Comparison of ENCODE assay signal across 28 cellular contexts in the genomic region with DNA sequence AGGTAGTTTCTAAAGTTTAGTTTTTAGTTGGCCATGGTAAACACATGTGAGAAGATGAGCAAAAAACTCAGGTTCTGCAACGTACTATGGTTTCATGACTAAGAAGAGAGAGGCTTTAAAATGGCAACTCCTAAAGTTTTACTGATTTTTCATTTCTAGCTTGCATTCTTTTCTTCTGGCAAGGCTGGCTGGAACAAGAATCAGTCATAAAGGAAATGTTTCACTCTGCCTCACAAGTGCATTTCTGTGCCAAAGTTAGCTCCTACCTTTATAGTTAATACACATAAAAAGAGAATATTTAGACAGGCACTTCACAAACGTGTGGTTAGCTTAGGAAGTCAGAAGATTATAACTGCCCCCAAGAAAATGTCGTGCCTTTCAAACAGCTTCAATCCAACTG.
A peak's percentile ranks its signal among the peaks of the same experiment; 100 is the strongest.
DNase-seq lines count a peak whose midpoint lies in the region; ATAC-seq and TF ChIP-seq lines count a peak whose summit lies in the region.
"Had no signal": no experiment of that assay in that cellular context is flagged by ENCODE, and none has a peak within 500 bp of the region (broad histone marks: within the 10 kb centered on the region; RNA-seq: fewer than 3 reads in every experiment).

No MANE protein-coding gene starts in this region.

- H3K9me3 ChIP-seq in SK-N-SH = no peaks in the 10 kb centered on the region
- H3K9me3 ChIP-seq in thoracic aorta = no peaks in the 10 kb centered on the region
- H3K9me3 ChIP-seq in T-helper 17 cell (ENCODE audit: control insufficient read depth, low read length, poor library complexity, severe bottlenecking) = no peaks in the 10 kb centered on the region
- H3K9me3 ChIP-seq: left ventricle myocardium inferior, Peyer's patch had no signal

- peaks cover 7% of the 10 kb centered on the region for H3F3A ChIP-seq in SK-N-SH (replicated peaks; ENCODE audit: insufficient read depth)

- H3K9ac ChIP-seq in SK-N-SH = no peak overlapping the region
- H3K9ac ChIP-seq: neural progenitor cell had no signal

- 0 out of 2 replicates have a peak overlapping the region, but pooled peaks have one; percentile 31 for H3K4me2 ChIP-seq in SK-N-SH
- H3K4me2 ChIP-seq: neural progenitor cell had no signal

- no peak overlapping the region for H3K4me3 Mint-ChIP-seq in T-helper 17 cell
- H3K4me3 Mint-ChIP-seq: activated naive CD8-positive, alpha-beta T cell treated with anti-CD3 and anti-CD28 coated beads, Interleukin-2, amount 10 ng/mL, durations not matched to agents 7 days and 5 days; activated T-cell treated with anti-CD3 and anti-CD28 coated beads, Interleukin-2, amount 50 U/mL, for 4 hours; CD4-positive, alpha-beta memory T cell; neural progenitor cell; WTC11 had no signal

- H3K9me2 ChIP-seq in SK-N-SH = no peaks in the 10 kb centered on the region

- no peak for DNase-seq in SK-N-SH
- peak; percentile 39 for DNase-seq in astrocyte of the hippocampus (ENCODE audit: low read depth, low spot score)
- DNase-seq in fibroblast of pulmonary artery (ENCODE audit: low read depth) = peak; percentile 37
- no peak for DNase-seq in thoracic aorta (ENCODE audit: low spot score)
- no peak for DNase-seq in T-helper 17 cell
- no peak for DNase-seq in GM13976 (ENCODE audit: low spot score)
- DNase-seq: activated CD4-positive, alpha-beta T cell treated with anti-CD3 and anti-CD28 coated beads, Interleukin-2, amount 50 U/mL, for 1 hour; activated gamma-delta T cell treated with Interleukin-2 at 50 U/mL for 16 hours; activated naive CD8-positive, alpha-beta T cell treated with anti-CD3 and anti-CD28 coated beads, Interleukin-2, amount 10 ng/mL, durations not matched to agents 7 days and 5 days; activated T-cell treated with anti-CD3 and anti-CD28 coated beads, Interleukin-2, amount 50 U/mL, for 4 hours; CD4-positive, alpha-beta memory T cell; glutamatergic neuron; left ventricle myocardium inferior; mesenchymal stem cell; NCI-H1048; NCI-H1694; NCI-H446 treated with DMSO at 0.1 percent for 48 hours; NCI-H774; Peyer's patch; small intestine; stimulated activated naive CD8-positive, alpha-beta T cell treated with anti-CD3 and anti-CD28 coated beads, Interleukin-15, Interleukin-2, amounts not matched to agents 100 U/mL and 50 U/mL, for 24 hours had no signal

- H2AFZ ChIP-seq in SK-N-SH (ENCODE audit: low read depth) = peak overlapping the region; percentile 53; the same call in 1 of the 2 replicates
- H2AFZ ChIP-seq: neural progenitor cell had no signal

- H3K4me1 ChIP-seq in SK-N-SH (ENCODE audit: control insufficient read depth in 1 of 2, insufficient read depth in 2 of 2, low read depth in 1 of 2, low read length in 1 of 2) (peaks cover 0 to 6% of the 10 kb centered on the region in 2 experiments; a peak in 1 of 4 replicates), thoracic aorta (ENCODE audit: control insufficient read depth in 1 of 2, low read depth in 2 of 2) (peaks cover 0 to 15% of the 10 kb centered on the region in 2 donors)
- H3K4me1 ChIP-seq: left ventricle myocardium inferior, neural progenitor cell, Peyer's patch had no signal

- TF ChIP-seq RAD21 in SK-N-SH (IDR thresholded peaks at IDR 0.05; ENCODE audit: low read length) = no peak

- no peak for TF ChIP-seq CTCF in SK-N-SH (IDR thresholded peaks at IDR 0.05)
- no peak for TF ChIP-seq CTCF in fibroblast of pulmonary artery (IDR thresholded peaks at IDR 0.05; ENCODE audit: low read length, missing control alignments)
- no peak for TF ChIP-seq CTCF in thoracic aorta (IDR thresholded peaks at IDR 0.05)
- no peak for TF ChIP-seq CTCF in GM13976 (IDR thresholded peaks at IDR 0.05; ENCODE audit: borderline replicate concordance, control extremely low read depth, extremely low read depth, insufficient read depth, missing control alignments)

- ATAC-seq in SK-N-SH treated with all-trans-retinoic acid at 6 μM for 48 hours (no peak), thoracic aorta (ENCODE audit: insufficient number of reproducible peaks, low FRiP score, low read depth) (no peak), T-helper 17 cell (no peak), GM21360 (IDR thresholded peaks at IDR 0.05; ENCODE audit: unreplicated experiment) (no peak)
- ATAC-seq: activated T-cell treated with anti-CD3 and anti-CD28 coated beads, Interleukin-2, amount 50 U/mL, for 4 hours; HCT116; K562; stimulated activated naive CD8-positive, alpha-beta T cell treated with anti-CD3 and anti-CD28 coated beads, Interleukin-15, Interleukin-2, amounts not matched to agents 100 U/mL and 50 U/mL, for 24 hours; WTC11 had no signal

- in situ Hi-C loops in GM13976 (cut with MboI; ENCODE audit: low sequenced_read_pairs, unreplicated experiment) = no loop called here

- no peaks in the 10 kb centered on the region for H3K36me3 Mint-ChIP-seq in T-helper 17 cell (ENCODE audit: low read depth)
- H3K36me3 Mint-ChIP-seq: activated naive CD8-positive, alpha-beta T cell treated with anti-CD3 and anti-CD28 coated beads, Interleukin-2, amount 10 ng/mL, durations not matched to agents 7 days and 5 days; CD4-positive, alpha-beta memory T cell; neural progenitor cell; WTC11 had no signal

- no peaks in the 10 kb centered on the region for H3K4me1 Mint-ChIP-seq in T-helper 17 cell
- H3K4me1 Mint-ChIP-seq: activated naive CD8-positive, alpha-beta T cell treated with anti-CD3 and anti-CD28 coated beads, Interleukin-2, amount 10 ng/mL, durations not matched to agents 7 days and 5 days; neural progenitor cell had no signal

- H3K4me3 ChIP-seq in SK-N-SH (ENCODE audit: low read depth in 2 of 2, low read length in 1 of 2) (no peak overlapping the region), fibroblast of pulmonary artery (replicated peaks; ENCODE audit: low read depth, low read length) (no peak overlapping the region), thoracic aorta (no peak overlapping the region)
- H3K4me3 ChIP-seq: K562, left ventricle myocardium inferior, neural progenitor cell, Peyer's patch had no signal

- H3K27ac ChIP-seq in SK-N-SH (ENCODE audit: low read depth in 2 of 2, low read length in 1 of 2) (peak overlapping the region in 1 of 2 experiments; percentile 17; a peak in 1 of 4 replicates), thoracic aorta (peak overlapping the region; percentile 1 to 31)
- H3K27ac ChIP-seq: 22Rv1, left ventricle myocardium inferior, neural progenitor cell, Peyer's patch had no signal

- no peak overlapping the region for H3K27ac Mint-ChIP-seq in T-helper 17 cell
- H3K27ac Mint-ChIP-seq: activated naive CD8-positive, alpha-beta T cell treated with anti-CD3 and anti-CD28 coated beads, Interleukin-2, amount 10 ng/mL, durations not matched to agents 7 days and 5 days; neural progenitor cell; WTC11 had no signal

- no peak for TF ChIP-seq EP300 in SK-N-SH (IDR thresholded peaks at IDR 0.05; ENCODE audit: borderline replicate concordance in 1 of 2, low read depth in 1 of 2, low read length in 1 of 2)

- POLR2A ChIA-PET in SK-N-SH (lab: Yijun Ruan, JAX) = no interaction called here

- CTCF ChIA-PET in SK-N-SH (lab: Yijun Ruan, JAX) = interaction anchor here (1.3 to 2.1 kb wide), 2 partner anchors 9 to 11 kb away, joined by 3 to 4 read pairs; no protein-coding TSS in a partner anchor

- no peaks in the 10 kb centered on the region for H3K79me2 ChIP-seq in SK-N-SH (ENCODE audit: insufficient read depth)

- H3K36me3 ChIP-seq in SK-N-SH (replicated peaks in 1 of 2; ENCODE audit: control insufficient read depth in 1 of 2, insufficient read depth in 2 of 2, low read length in 1 of 2) (no peaks in the 10 kb centered on the region), thoracic aorta (no peaks in the 10 kb centered on the region)
- H3K36me3 ChIP-seq: left ventricle myocardium inferior, neural progenitor cell, Peyer's patch had no signal

- H3K27me3 Mint-ChIP-seq in T-helper 17 cell = no peaks in the 10 kb centered on the region
- H3K27me3 Mint-ChIP-seq: activated naive CD8-positive, alpha-beta T cell treated with anti-CD3 and anti-CD28 coated beads, Interleukin-2, amount 10 ng/mL, durations not matched to agents 7 days and 5 days had no signal

- H3K27me3 ChIP-seq in SK-N-SH (ENCODE audit: insufficient read depth) (no peaks in the 10 kb centered on the region), thoracic aorta (replicated peaks; ENCODE audit: insufficient read depth) (no peaks in the 10 kb centered on the region)
- H3K27me3 ChIP-seq: neural progenitor cell, Peyer's patch had no signal

- no peaks in the 10 kb centered on the region for H4K20me1 ChIP-seq in SK-N-SH (ENCODE audit: insufficient read depth)

- 29% methylated on average over 3 of the region's 3 CpGs for WGBS in SK-N-SH (ENCODE audit: low lambda C conversion rate)

TF ChIP-seq in SK-N-SH, 30 proteins besides CTCF, POLR2A, EP300 and RAD21 (continues in another document):
- TF ChIP-seq MEF2A (IDR thresholded peaks at IDR 0.05; ENCODE audit: borderline replicate concordance, low read depth) (no peak), EZH2phosphoT487 (IDR thresholded peaks at IDR 0.05; ENCODE audit: borderline replicate concordance, low read depth) (no peak)

TF ChIP-seq in SK-N-SH treated with all-trans-retinoic acid at 6 μM for 48 hours, 23 proteins besides CTCF, POLR2A, EP300 and RAD21 (continues in another document):
- TF ChIP-seq PPARA (CRISPR knock-in tag; IDR thresholded peaks at IDR 0.05; ENCODE audit: borderline replicate concordance) (no peak), GLIS3 (CRISPR knock-in tag; IDR thresholded peaks at IDR 0.05) (no peak), BACH2 (CRISPR knock-in tag; IDR thresholded peaks at IDR 0.05; ENCODE audit: borderline replicate concordance) (no peak), TCF4 (CRISPR knock-in tag; IDR thresholded peaks at IDR 0.05; ENCODE audit: borderline replicate concordance) (no peak), ZFP30 (CRISPR knock-in tag; IDR thresholded peaks at IDR 0.05) (no peak), ISL1 (CRISPR knock-in tag; IDR thresholded peaks at IDR 0.05) (no peak), RARB (CRISPR knock-in tag; IDR thresholded peaks at IDR 0.05) (no peak), ZC3H10 (CRISPR knock-in tag; IDR thresholded peaks at IDR 0.05) (no peak)
- TF ChIP-seq, protein P1, sequence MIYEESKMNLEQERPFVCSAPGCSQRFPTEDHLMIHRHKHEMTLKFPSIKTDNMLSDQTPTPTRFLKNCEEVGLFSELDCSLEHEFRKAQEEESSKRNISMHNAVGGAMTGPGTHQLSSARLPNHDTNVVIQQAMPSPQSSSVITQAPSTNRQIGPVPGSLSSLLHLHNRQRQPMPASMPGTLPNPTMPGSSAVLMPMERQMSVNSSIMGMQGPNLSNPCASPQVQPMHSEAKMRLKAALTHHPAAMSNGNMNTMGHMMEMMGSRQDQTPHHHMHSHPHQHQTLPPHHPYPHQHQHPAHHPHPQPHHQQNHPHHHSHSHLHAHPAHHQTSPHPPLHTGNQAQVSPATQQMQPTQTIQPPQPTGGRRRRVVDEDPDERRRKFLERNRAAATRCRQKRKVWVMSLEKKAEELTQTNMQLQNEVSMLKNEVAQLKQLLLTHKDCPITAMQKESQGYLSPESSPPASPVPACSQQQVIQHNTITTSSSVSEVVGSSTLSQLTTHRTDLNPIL (CRISPR knock-in tag; IDR thresholded peaks at IDR 0.05; ENCODE audit: low read depth) = no peak

Comparison
In these comparisons a context has a peak if more than half of its experiments do, and no peak if none do; other contexts are left out.
1. DNase-seq: peak in astrocyte of the hippocampus (single experiment) and fibroblast of pulmonary artery (single experiment); none in SK-N-SH (single experiment), thoracic aorta (single experiment), T-helper 17 cell (0 of 3) and GM13976 (single experiment).